21 cellular contexts compared by ENCODE assay signal in genomic region chr18:37944871-37945270, GRCh38.
"Had no signal": no experiment of that assay in that cellular context is flagged by ENCODE, and none has a peak within 500 bp of the region (broad histone marks: within the 10 kb centered on the region; RNA-seq: fewer than 3 reads in every experiment).

No MANE protein-coding gene starts in this region.

- DNase-seq: stimulated activated CD4-positive, alpha-beta T cell treated with anti-CD3 and anti-CD28 coated beads, Interleukin-2, amount 100 ng/mL, for 48 hours; stimulated activated CD4-positive, alpha-beta T cell treated with anti-CD3 and anti-CD28 coated beads, Interleukin-4, amount 100 ng/mL, for 1 hour; stimulated activated CD4-positive, alpha-beta T cell treated with anti-CD3 and anti-CD28 coated beads, Interleukin-4, amount 100 ng/mL, for 24 hours; stimulated activated CD4-positive, alpha-beta T cell treated with anti-CD3 and anti-CD28 coated beads, Interleukin-4, amount 100 ng/mL, for 4 hours; stimulated activated CD8-positive, alpha-beta memory T cell treated with anti-CD3 and anti-CD28 coated beads, Interleukin-4, amount 100 ng/mL, for 48 hours; stimulated activated naive B cell treated with anti-CD40 and anti-IgM and Interleukin-4, amounts not matched to agents 10 μg/mL and 1 μg/mL and 100 μg/mL, for 72 hours; stimulated activated naive CD4-positive, alpha-beta T cell; stimulated activated naive CD4-positive, alpha-beta T cell treated with Interleukin-2 at 50 U/mL for 16 hours; stimulated activated naive CD8-positive, alpha-beta T cell treated with anti-CD3 and anti-CD28 coated beads, Interleukin-15, amount 100 ng/mL, for 72 hours; stimulated activated naive CD8-positive, alpha-beta T cell treated with anti-CD3 and anti-CD28 coated beads, Interleukin-15, Interleukin-2, amounts not matched to agents 100 U/mL and 50 U/mL, for 24 hours; stomach; testis; thyroid gland; tibial artery; transverse colon; trophoblast cell; upper lobe of left lung; upper lobe of right lung; uterus had no signal

- ATAC-seq: stimulated activated effector memory CD8-positive, alpha-beta T cell treated with anti-CD3 and anti-CD28 coated beads, Interleukin-12 subunit alpha, Interleukin-12 subunit beta, amount 100 ng/mL, for 72 hours; stimulated activated memory B cell treated with anti-CD40 and anti-IgM and Interleukin-4, amounts not matched to agents 10 μg/mL and 1 μg/mL and 100 μg/mL, for 72 hours; stimulated activated naive B cell treated with anti-CD40 and anti-IgM and Interleukin-4, amounts not matched to agents 10 μg/mL and 1 μg/mL and 100 μg/mL, for 72 hours; stimulated activated naive CD8-positive, alpha-beta T cell treated with anti-CD3 and anti-CD28 coated beads, Interleukin-15, amount 100 ng/mL, for 72 hours; stimulated activated naive CD8-positive, alpha-beta T cell treated with anti-CD3 and anti-CD28 coated beads, Interleukin-15, Interleukin-2, amounts not matched to agents 100 U/mL and 50 U/mL, for 24 hours; upper lobe of right lung had no signal
